ENCODE assay signal across 1 cellular context in the genomic region with DNA sequence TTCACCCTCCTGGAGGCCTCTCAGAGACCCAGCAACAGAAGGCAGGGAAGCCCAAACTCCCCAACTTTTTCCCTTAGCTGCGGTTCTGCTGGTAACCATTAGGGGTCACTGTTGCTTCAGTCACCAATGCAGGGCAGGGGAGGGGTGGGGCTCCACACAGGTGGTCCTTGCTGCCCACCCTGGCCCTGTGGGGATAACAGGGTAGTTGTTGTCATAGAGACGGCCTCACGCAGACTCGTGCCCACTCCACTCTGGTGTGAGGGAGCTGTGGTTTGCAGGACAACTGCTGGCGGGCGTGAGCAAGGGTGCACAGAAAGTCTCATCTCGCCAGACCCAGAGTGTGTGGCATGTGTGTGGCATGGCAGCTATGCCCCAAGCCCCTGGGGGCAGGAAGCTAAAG.
A peak's percentile ranks its signal among the peaks of the same experiment; 100 is the strongest.
TF ChIP-seq lines count a peak whose summit lies in the region.

No MANE protein-coding gene starts in this region.

TF ChIP-seq in IMR-90, 13 proteins besides CTCF, POLR2A, EP300 and RAD21:
- TF ChIP-seq, protein P1, sequence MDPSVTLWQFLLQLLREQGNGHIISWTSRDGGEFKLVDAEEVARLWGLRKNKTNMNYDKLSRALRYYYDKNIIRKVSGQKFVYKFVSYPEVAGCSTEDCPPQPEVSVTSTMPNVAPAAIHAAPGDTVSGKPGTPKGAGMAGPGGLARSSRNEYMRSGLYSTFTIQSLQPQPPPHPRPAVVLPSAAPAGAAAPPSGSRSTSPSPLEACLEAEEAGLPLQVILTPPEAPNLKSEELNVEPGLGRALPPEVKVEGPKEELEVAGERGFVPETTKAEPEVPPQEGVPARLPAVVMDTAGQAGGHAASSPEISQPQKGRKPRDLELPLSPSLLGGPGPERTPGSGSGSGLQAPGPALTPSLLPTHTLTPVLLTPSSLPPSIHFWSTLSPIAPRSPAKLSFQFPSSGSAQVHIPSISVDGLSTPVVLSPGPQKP (IDR thresholded peaks at IDR 0.05; ENCODE audit: borderline replicate concordance, low read depth, low read length), result no peak
- TF ChIP-seq SMC3 (IDR thresholded peaks at IDR 0.05; ENCODE audit: low read depth, low read length) (peak; percentile 57), MAZ (IDR thresholded peaks at IDR 0.05; ENCODE audit: borderline replicate concordance, low read depth, low read length) (peak; percentile 37; the same call in 1 of the 2 replicates), NFE2L2 (IDR thresholded peaks at IDR 0.05; ENCODE audit: low read depth, low read length) (no peak)
